8 cellular contexts compared by ENCODE assay signal in the genomic region with DNA sequence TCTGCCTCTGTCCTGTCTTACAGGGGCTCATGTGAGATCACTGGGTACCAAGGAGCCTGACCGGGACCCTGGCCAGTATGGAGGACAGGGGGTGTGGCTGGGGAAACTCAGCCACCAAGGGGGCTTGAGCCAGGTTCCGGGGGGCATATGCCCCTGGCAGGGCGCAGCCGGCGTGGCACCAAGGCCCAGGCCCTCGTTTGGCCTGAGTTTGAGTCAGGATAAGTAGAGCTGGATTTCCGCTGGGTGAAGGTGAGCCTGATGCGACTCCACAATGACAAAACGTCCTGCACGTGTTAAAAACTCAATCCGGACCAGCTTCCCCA. TPM values are rescaled to one million over a fixed set of nuclear protein-coding genes. Genes with fewer than 3 reads are reported as not detected.
A peak's percentile ranks its signal among the peaks of the same experiment; 100 is the strongest.
DNase-seq lines count a peak whose midpoint lies in the region; ATAC-seq and TF ChIP-seq lines count a peak whose summit lies in the region.

No MANE protein-coding gene starts in this region.

- H3K4me3 ChIP-seq in DOHH2 (ENCODE audit: low read length) (peak overlapping the region; percentile 85), right lobe of liver (peak overlapping the region; percentile 39 to 89 (median 74)), uterus (peak overlapping the region; percentile 15 to 34)

- no peaks in the 10 kb centered on the region for H3K27me3 Mint-ChIP-seq in activated T-helper 2 cell treated with anti-CD3 and anti-CD28 coated beads, Interferon-gamma antibody, Interleukin-2, Interleukin-4, amounts not matched to agents 10 μg/mL and 5 μg/mL and 100 μg/mL, durations not matched to agents 14 hours and 24 hours and 36 hours (ENCODE audit: low read depth)

- no peak for TF ChIP-seq CTCF in DOHH2 (IDR thresholded peaks at IDR 0.05; ENCODE audit: low read depth, low read length, poor library complexity, severe bottlenecking)
- no peak for TF ChIP-seq CTCF in right lobe of liver (IDR thresholded peaks at IDR 0.05)
- no peak for TF ChIP-seq CTCF in uterus (IDR thresholded peaks at IDR 0.05)

- peaks cover 32% of the 10 kb centered on the region for H3K4me1 Mint-ChIP-seq in activated T-helper 2 cell treated with anti-CD3 and anti-CD28 coated beads, Interferon-gamma antibody, Interleukin-2, Interleukin-4, amounts not matched to agents 10 μg/mL and 5 μg/mL and 100 μg/mL, durations not matched to agents 14 hours and 24 hours and 36 hours (ENCODE audit: low read depth)

- H3K79me2 ChIP-seq in DOHH2 (ENCODE audit: control insufficient read depth, low read length), result no peaks in the 10 kb centered on the region

- H3K36me3 Mint-ChIP-seq in activated T-helper 2 cell treated with anti-CD3 and anti-CD28 coated beads, Interferon-gamma antibody, Interleukin-2, Interleukin-4, amounts not matched to agents 10 μg/mL and 5 μg/mL and 100 μg/mL, durations not matched to agents 14 hours and 24 hours and 36 hours (ENCODE audit: low read depth), result peaks cover 10% of the 10 kb centered on the region

- H3K36me3 ChIP-seq in DOHH2 (ENCODE audit: control insufficient read depth, low read length) (no peaks in the 10 kb centered on the region), right lobe of liver (no peaks in the 10 kb centered on the region), uterus (no peaks in the 10 kb centered on the region)

- H3K27me3 ChIP-seq in DOHH2 (ENCODE audit: control insufficient read depth, low read length) (no peaks in the 10 kb centered on the region), right lobe of liver (no peaks in the 10 kb centered on the region), uterus (no peaks in the 10 kb centered on the region)

- intact Hi-C loops in activated T-helper 2 cell treated with anti-CD3 and anti-CD28 coated beads, Interferon-gamma antibody, Interleukin-2, Interleukin-4, amounts not matched to agents 10 μg/mL and 5 μg/mL and 100 μg/mL, durations not matched to agents 14 hours and 24 hours and 36 hours (cut with micrococcal nuclease), result loop anchor here (1.0 to 5.0 kb wide), 4 partner anchors 16 to 361 kb away; a partner anchor contains a TSS
- intact Hi-C loops in right lobe of liver (cut with DNase I), result no loop called here
- intact Hi-C loops in uterus (cut with DNase I; ENCODE audit: low total_unique reads), result no loop called here

- H3F3A ChIP-seq in DOHH2 (ENCODE audit: control insufficient read depth, insufficient read depth), result no peaks in the 10 kb centered on the region

- peak overlapping the region; percentile 86 for H3K27ac Mint-ChIP-seq in activated T-helper 2 cell treated with anti-CD3 and anti-CD28 coated beads, Interferon-gamma antibody, Interleukin-2, Interleukin-4, amounts not matched to agents 10 μg/mL and 5 μg/mL and 100 μg/mL, durations not matched to agents 14 hours and 24 hours and 36 hours

- peaks cover 16% of the 10 kb centered on the region for H3K4me1 ChIP-seq in DOHH2 (ENCODE audit: control insufficient read depth, low read length)
- peaks cover 0 to 10% (median 3%) of the 10 kb centered on the region in 4 donors for H3K4me1 ChIP-seq in right lobe of liver
- H3K4me1 ChIP-seq in uterus, result peaks cover 0 to 6% of the 10 kb centered on the region in 2 donors

- no peaks in the 10 kb centered on the region for H4K20me1 ChIP-seq in DOHH2 (ENCODE audit: control insufficient read depth, insufficient read depth, low read depth, low read length)

- H3K9me3 ChIP-seq in DOHH2 (ENCODE audit: control insufficient read depth, insufficient read depth, low read length), result no peaks in the 10 kb centered on the region
- no peaks in the 10 kb centered on the region for H3K9me3 ChIP-seq in right lobe of liver
- H3K9me3 ChIP-seq in uterus, result no peaks in the 10 kb centered on the region

- TF ChIP-seq POLR2A in right lobe of liver (IDR thresholded peaks at IDR 0.05) (no peak), uterus (IDR thresholded peaks at IDR 0.05) (no peak)

- H3K9me3 Mint-ChIP-seq in activated T-helper 2 cell treated with anti-CD3 and anti-CD28 coated beads, Interferon-gamma antibody, Interleukin-2, Interleukin-4, amounts not matched to agents 10 μg/mL and 5 μg/mL and 100 μg/mL, durations not matched to agents 14 hours and 24 hours and 36 hours, result no peaks in the 10 kb centered on the region

- ATAC-seq in HG02759 (IDR thresholded peaks at IDR 0.05; ENCODE audit: unreplicated experiment), result peak; percentile 3
- peak in 1 of 4 donors; percentile 4 for ATAC-seq in right lobe of liver

- peak overlapping the region; percentile 93 for H3K4me2 ChIP-seq in DOHH2 (ENCODE audit: low read length)

- peak overlapping the region; percentile 80 for H3K4me3 Mint-ChIP-seq in activated T-helper 2 cell treated with anti-CD3 and anti-CD28 coated beads, Interferon-gamma antibody, Interleukin-2, Interleukin-4, amounts not matched to agents 10 μg/mL and 5 μg/mL and 100 μg/mL, durations not matched to agents 14 hours and 24 hours and 36 hours (ENCODE audit: low read depth)

- DNase-seq in activated T-helper 2 cell treated with anti-CD3 and anti-CD28 coated beads, Interferon-gamma antibody, Interleukin-2, Interleukin-4, amounts not matched to agents 10 μg/mL and 5 μg/mL and 100 μg/mL, durations not matched to agents 14 hours and 24 hours and 36 hours (ENCODE audit: low spot score), result no peak
- peak in 1 of 3 donors; percentile 42 for DNase-seq in right lobe of liver
- no peak for DNase-seq in uterus
- DNase-seq in hypothalamus (lab: John Stamatoyannopoulos, UW), result no peak
- DNase-seq in cerebellar cortex (ENCODE audit: low spot score), result no peak
- no peak for DNase-seq in DMS 273 (lab: John Stamatoyannopoulos, UW; ENCODE audit: unreplicated experiment)

- H3K27ac ChIP-seq in DOHH2 (ENCODE audit: low read depth, low read length) (no peak overlapping the region), right lobe of liver (peak overlapping the region in 2 of 3 donors; percentile 33 to 57), uterus (peak overlapping the region; percentile 66 to 79)

- no peaks in the 10 kb centered on the region for H3K9me2 ChIP-seq in DOHH2 (replicated peaks; ENCODE audit: control insufficient read depth, low read length)

- WGBS in right lobe of liver (ENCODE audit: insufficient coverage, low coverage, low lambda C conversion rate, missing lambda C conversion rate), result no CpG with 5 or more reads among the region's 11 CpGs

RNA-seq across cellular contexts. Expression of a gene that starts 0.6 kb away (rescaled TPM):
- 32.7 and 33.9 TPM in 2 replicates for total RNA-seq in activated T-helper 2 cell treated with anti-CD3 and anti-CD28 coated beads, Interferon-gamma antibody, Interleukin-2, Interleukin-4, amounts not matched to agents 10 μg/mL and 5 μg/mL and 100 μg/mL, durations not matched to agents 14 hours and 24 hours and 36 hours
- total RNA-seq in right lobe of liver (10 to 100 TPM; 10.9 to 20.8 (median 13.6) TPM), uterus (10 to 100 TPM in 3 of 4 donors, 1 to 10 TPM in 1; 10.0 to 45.6 (median 20.2) TPM)

RNA-seq across cellular contexts. Expression of a gene that starts 16.2 kb away (rescaled TPM):
- total RNA-seq in activated T-helper 2 cell treated with anti-CD3 and anti-CD28 coated beads, Interferon-gamma antibody, Interleukin-2, Interleukin-4, amounts not matched to agents 10 μg/mL and 5 μg/mL and 100 μg/mL, durations not matched to agents 14 hours and 24 hours and 36 hours, result not detected in 2 replicates
- total RNA-seq in right lobe of liver (not detected), uterus (not detected)

RNA-seq across cellular contexts. Expression of a gene that starts 16.3 kb away (rescaled TPM):
- not detected in 2 replicates for total RNA-seq in activated T-helper 2 cell treated with anti-CD3 and anti-CD28 coated beads, Interferon-gamma antibody, Interleukin-2, Interleukin-4, amounts not matched to agents 10 μg/mL and 5 μg/mL and 100 μg/mL, durations not matched to agents 14 hours and 24 hours and 36 hours
- not detected for total RNA-seq in right lobe of liver
- not detected for total RNA-seq in uterus

RNA-seq across cellular contexts. Expression of a gene that starts 36.7 kb away (rescaled TPM):
- total RNA-seq in activated T-helper 2 cell treated with anti-CD3 and anti-CD28 coated beads, Interferon-gamma antibody, Interleukin-2, Interleukin-4, amounts not matched to agents 10 μg/mL and 5 μg/mL and 100 μg/mL, durations not matched to agents 14 hours and 24 hours and 36 hours, result 3.0 and 3.6 TPM in 2 replicates
- under 1 TPM; 0.05 to 0.99 (median 0.30) TPM for total RNA-seq in right lobe of liver
- 1 to 10 TPM in 1 of 4 donors, under 1 TPM in 1, not detected in 2; 0.40 to 1.4 TPM for total RNA-seq in uterus

Comparison
In these comparisons a context has a peak if more than half of its experiments do, and no peak if none do; other contexts are left out.
1. H3K4me3 ChIP-seq: peak in every context shown above with its lines; median percentile 85 in DOHH2; 74 in right lobe of liver; 24 in uterus.